In the genomic region with DNA sequence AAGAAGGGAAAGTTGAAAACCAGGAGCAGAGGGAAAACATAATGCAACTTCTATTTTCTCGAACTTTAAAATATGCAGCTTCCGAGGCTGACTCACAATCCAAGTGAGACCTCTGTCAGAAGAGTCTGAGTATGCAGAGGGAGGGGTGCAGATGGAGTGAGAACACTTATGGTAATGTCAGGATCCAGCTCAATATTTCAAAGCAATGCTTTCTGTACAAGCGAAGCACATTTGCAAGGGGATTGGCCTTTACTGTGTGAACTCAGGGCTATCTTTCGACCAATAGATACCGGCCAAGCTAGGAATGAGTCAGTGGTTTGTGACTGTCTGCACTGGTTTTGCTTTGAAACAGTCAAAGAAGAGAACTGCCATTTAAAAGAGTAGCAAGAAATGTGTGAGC, we compare ENCODE assay signal across 26 cellular contexts.
A peak's percentile ranks its signal among the peaks of the same experiment; 100 is the strongest.
DNase-seq lines count a peak whose midpoint lies in the region; ATAC-seq and TF ChIP-seq lines count a peak whose summit lies in the region.
"Had no signal": no experiment of that assay in that cellular context is flagged by ENCODE, and none has a peak within 500 bp of the region (broad histone marks: within the 10 kb centered on the region; RNA-seq: fewer than 3 reads in every experiment).

No MANE protein-coding gene starts in this region.

- H3K36me3 ChIP-seq in mesenchymal stem cell (ENCODE audit: control insufficient read depth in 1 of 2, insufficient read depth in 2 of 2, low read depth in 1 of 2, low read length in 2 of 2), result no peaks in the 10 kb centered on the region
- H3K36me3 ChIP-seq in SK-N-SH (replicated peaks in 1 of 2; ENCODE audit: control insufficient read depth in 1 of 2, insufficient read depth in 2 of 2, low read length in 1 of 2), result no peaks in the 10 kb centered on the region
- H3K36me3 ChIP-seq: heart right ventricle, right lobe of liver had no signal

- no peak overlapping the region for H3K4me3 Mint-ChIP-seq in chondrocyte (ENCODE audit: unreplicated experiment)
- H3K4me3 Mint-ChIP-seq: activated naive CD4-positive, alpha-beta T cell treated with anti-CD3 and anti-CD28 coated beads, Interleukin-2, amount 10 ng/mL, durations not matched to agents 7 days and 5 days; immature natural killer cell had no signal

- no peak overlapping the region for H2BK120ac ChIP-seq in mesenchymal stem cell (ENCODE audit: low read depth, low read length)

- H3K4ac ChIP-seq in mesenchymal stem cell (ENCODE audit: low read depth in 1 of 2, low read length in 2 of 2), result no peak overlapping the region

- no peak overlapping the region for H2AK5ac ChIP-seq in mesenchymal stem cell (ENCODE audit: low read length, severe bottlenecking)

- H4K8ac ChIP-seq in mesenchymal stem cell (ENCODE audit: low read length), result no peak overlapping the region

- H2BK12ac ChIP-seq in mesenchymal stem cell (ENCODE audit: low read length in 2 of 2), result no peak overlapping the region

- no peak overlapping the region for H3K4me3 ChIP-seq in mesenchymal stem cell (ENCODE audit: insufficient read depth in 1 of 2, low read depth in 1 of 2, low read length in 2 of 2)
- no peak overlapping the region for H3K4me3 ChIP-seq in SK-N-SH (ENCODE audit: low read depth in 2 of 2, low read length in 1 of 2)
- H3K4me3 ChIP-seq: GM23248, heart right ventricle, lung, right lobe of liver, testis had no signal

- H3K27ac ChIP-seq in mesenchymal stem cell (ENCODE audit: low read length, poor library complexity, severe bottlenecking), result no peak overlapping the region
- no peak overlapping the region for H3K27ac ChIP-seq in SK-N-SH (ENCODE audit: low read depth in 2 of 2, low read length in 1 of 2)
- H3K27ac ChIP-seq: GM23248, heart right ventricle, KMS-11, right lobe of liver, testis had no signal

- DNase-seq in COLO829 (ENCODE audit: low spot score) (peak; percentile 65), NCI-H460 (ENCODE audit: extremely low read depth, low read depth) (peak; percentile 27), chondrocyte (ENCODE audit: low spot score) (no peak), mesenchymal stem cell (peak; percentile 47), SK-N-SH (no peak)
- DNase-seq: activated naive CD4-positive, alpha-beta T cell treated with anti-CD3 and anti-CD28 coated beads, Interleukin-2, amount 10 ng/mL, durations not matched to agents 7 days and 5 days; activated T-cell treated with anti-CD3 and anti-CD28 coated beads, Interleukin-2, amount 50 U/mL, for 48 hours; aorta; C1 segment of cervical spinal cord; effector memory CD4-positive, alpha-beta T cell; GM23248; heart right ventricle; NCI-H1048; NCI-H1930; NCI-H226; right lobe of liver; RPMI8226; T-helper 9 cell; testis had no signal

- H2AFZ ChIP-seq in mesenchymal stem cell (ENCODE audit: low read depth, low read length) (no peak overlapping the region), SK-N-SH (ENCODE audit: low read depth) (no peak overlapping the region)
- H2AFZ ChIP-seq: GM23248 had no signal

- H2BK5ac ChIP-seq in mesenchymal stem cell (ENCODE audit: low read depth, low read length, poor library complexity, severe bottlenecking), result no peak overlapping the region

- H3K4me1 Mint-ChIP-seq in chondrocyte (ENCODE audit: low read depth), result peaks cover 6% of the 10 kb centered on the region
- H3K4me1 Mint-ChIP-seq: activated naive CD4-positive, alpha-beta T cell treated with anti-CD3 and anti-CD28 coated beads, Interleukin-2, amount 10 ng/mL, durations not matched to agents 7 days and 5 days had no signal

- no peaks in the 10 kb centered on the region for H3K79me1 ChIP-seq in mesenchymal stem cell (replicated peaks; ENCODE audit: low read length, poor library complexity, severe bottlenecking)

- no peak for TF ChIP-seq EP300 in SK-N-SH (IDR thresholded peaks at IDR 0.05; ENCODE audit: borderline replicate concordance in 1 of 2, low read depth in 1 of 2, low read length in 1 of 2)

- H3K23ac ChIP-seq in mesenchymal stem cell (ENCODE audit: low read length in 2 of 2), result no peak overlapping the region

- ATAC-seq in HG03196 (IDR thresholded peaks at IDR 0.05; ENCODE audit: unreplicated experiment), result no peak
- ATAC-seq in HG03442 (IDR thresholded peaks at IDR 0.05; ENCODE audit: unreplicated experiment), result no peak
- ATAC-seq in HG03378 (IDR thresholded peaks at IDR 0.05; ENCODE audit: unreplicated experiment), result no peak
- ATAC-seq: esophagus mucosa, right lobe of liver had no signal

- no peaks in the 10 kb centered on the region for H3K9me3 ChIP-seq in mesenchymal stem cell (ENCODE audit: control insufficient read depth, low read length)
- no peaks in the 10 kb centered on the region; the same call in 1 of the 2 replicates for H3K9me3 ChIP-seq in SK-N-SH
- H3K9me3 ChIP-seq: heart right ventricle, right lobe of liver, testis had no signal

- H3K14ac ChIP-seq in mesenchymal stem cell (ENCODE audit: low read length in 2 of 2), result no peak overlapping the region

- H3K9me2 ChIP-seq in SK-N-SH, result no peaks in the 10 kb centered on the region

- H4K20me1 ChIP-seq in SK-N-SH (ENCODE audit: insufficient read depth), result no peaks in the 10 kb centered on the region

- no peaks in the 10 kb centered on the region for H3K27me3 Mint-ChIP-seq in chondrocyte (ENCODE audit: low read depth)
- H3K27me3 Mint-ChIP-seq: activated naive CD4-positive, alpha-beta T cell treated with anti-CD3 and anti-CD28 coated beads, Interleukin-2, amount 10 ng/mL, durations not matched to agents 7 days and 5 days had no signal

- H3K36me3 Mint-ChIP-seq in chondrocyte (ENCODE audit: low read depth), result no peaks in the 10 kb centered on the region
- H3K36me3 Mint-ChIP-seq: activated naive CD4-positive, alpha-beta T cell treated with anti-CD3 and anti-CD28 coated beads, Interleukin-2, amount 10 ng/mL, durations not matched to agents 7 days and 5 days; immature natural killer cell had no signal

- H3K9ac ChIP-seq in mesenchymal stem cell (ENCODE audit: low read length) (peak overlapping the region; percentile 45), SK-N-SH (no peak overlapping the region)
- H3K9ac ChIP-seq: GM23248, KMS-11 had no signal

- WGBS in mesenchymal stem cell, result 65% methylated on average over 5 of the region's 5 CpGs
- 36% methylated on average over 5 of the region's 5 CpGs for WGBS in SK-N-SH (ENCODE audit: low lambda C conversion rate)

- no peaks in the 10 kb centered on the region for H3K79me2 ChIP-seq in SK-N-SH (ENCODE audit: insufficient read depth)

- no peak overlapping the region for H3K18ac ChIP-seq in mesenchymal stem cell (ENCODE audit: low read depth in 1 of 2, low read length in 2 of 2)

- no peaks in the 10 kb centered on the region for H3K27me3 ChIP-seq in mesenchymal stem cell (ENCODE audit: control insufficient read depth in 1 of 2, insufficient read depth in 1 of 2, low read length in 2 of 2)
- H3K27me3 ChIP-seq in SK-N-SH (ENCODE audit: insufficient read depth), result no peaks in the 10 kb centered on the region
- H3K27me3 ChIP-seq: heart right ventricle, right lobe of liver, testis had no signal

- peaks cover 7% of the 10 kb centered on the region for H3K9me3 Mint-ChIP-seq in chondrocyte (ENCODE audit: low read depth)

- no peak for TF ChIP-seq RAD21 in SK-N-SH (IDR thresholded peaks at IDR 0.05; ENCODE audit: low read length)

- TF ChIP-seq CTCF in chondrocyte (IDR thresholded peaks at IDR 0.05) (no peak), SK-N-SH (IDR thresholded peaks at IDR 0.05) (no peak)

- POLR2A ChIA-PET in SK-N-SH (lab: Yijun Ruan, JAX), result no interaction called here

- H2BK15ac ChIP-seq in mesenchymal stem cell (ENCODE audit: low read depth, poor library complexity, severe bottlenecking), result no peak overlapping the region

- CTCF ChIA-PET in SK-N-SH (lab: Yijun Ruan, JAX), result no interaction called here

- no peak overlapping the region for H3K4me2 ChIP-seq in mesenchymal stem cell (ENCODE audit: low read length, poor library complexity, severe bottlenecking)
- no peak overlapping the region for H3K4me2 ChIP-seq in SK-N-SH
- H3K4me2 ChIP-seq: KMS-11 had no signal

- peak overlapping the region; percentile 57 for H3K27ac Mint-ChIP-seq in chondrocyte (ENCODE audit: unreplicated experiment)
- H3K27ac Mint-ChIP-seq: activated naive CD4-positive, alpha-beta T cell treated with anti-CD3 and anti-CD28 coated beads, Interleukin-2, amount 10 ng/mL, durations not matched to agents 7 days and 5 days; immature natural killer cell had no signal

- H3F3A ChIP-seq in SK-N-SH (replicated peaks; ENCODE audit: insufficient read depth), result no peaks in the 10 kb centered on the region

- H3K4me1 ChIP-seq in mesenchymal stem cell (ENCODE audit: control insufficient read depth, insufficient read depth, low read depth, low read length), result no peaks in the 10 kb centered on the region
- peaks cover 0 to 3% of the 10 kb centered on the region in 2 experiments; a peak in 1 of 4 replicates for H3K4me1 ChIP-seq in SK-N-SH (ENCODE audit: control insufficient read depth in 1 of 2, insufficient read depth in 2 of 2, low read depth in 1 of 2, low read length in 1 of 2)
- H3K4me1 ChIP-seq: right lobe of liver, testis had no signal

- H4K91ac ChIP-seq in mesenchymal stem cell (ENCODE audit: low read length), result no peak overlapping the region

TF ChIP-seq in SK-N-SH, 30 proteins besides CTCF, POLR2A, EP300 and RAD21 (continues in another document):
- no peak for TF ChIP-seq RXRA (IDR thresholded peaks at IDR 0.05; ENCODE audit: borderline replicate concordance, low read depth)
- TF ChIP-seq NRF1 (IDR thresholded peaks at IDR 0.05; ENCODE audit: low read depth, low read length), result no peak
- no peak for TF ChIP-seq ZBTB33 (IDR thresholded peaks at IDR 0.05; ENCODE audit: borderline replicate concordance, low read depth)
- TF ChIP-seq FOXM1 (IDR thresholded peaks at IDR 0.05; ENCODE audit: low read depth), result no peak
- TF ChIP-seq SIN3A (IDR thresholded peaks at IDR 0.05; ENCODE audit: borderline replicate concordance, low read depth, low read length), result no peak
- TF ChIP-seq GABPA (IDR thresholded peaks at IDR 0.05; ENCODE audit: low read depth), result no peak

Comparison
In these comparisons a context has a peak if more than half of its experiments do, and no peak if none do; other contexts are left out.
1. DNase-seq: peak in COLO829 (single experiment), NCI-H460 (single experiment) and mesenchymal stem cell (single experiment); none in chondrocyte (single experiment) and SK-N-SH (single experiment).